Comparison of ENCODE assay signal across 8 cellular contexts in genomic region chr10:110413903-110414562, GRCh38.
A peak's percentile ranks its signal among the peaks of the same experiment; 100 is the strongest.
DNase-seq lines count a peak whose midpoint lies in the region; ATAC-seq and TF ChIP-seq lines count a peak whose summit lies in the region.

No MANE protein-coding gene starts in this region.

- H3K36me3 Mint-ChIP-seq in natural killer cell treated with Interleukin-12 subunit alpha and Interleukin-12 subunit beta and Interleukin-15 and Interleukin-18, amount 100 ng/mL, for 72 hours, result no peaks in the 10 kb centered on the region

- TF ChIP-seq CTCF in RWPE1 (conservative IDR thresholded peaks at IDR 0.05; ENCODE audit: low read depth), result no peak

- no peaks in the 10 kb centered on the region for H3K9me3 Mint-ChIP-seq in natural killer cell treated with Interleukin-12 subunit alpha and Interleukin-12 subunit beta and Interleukin-15 and Interleukin-18, amount 100 ng/mL, for 72 hours

- peak overlapping the region; percentile 83 for H3K27ac ChIP-seq in RWPE1

- DNase-seq in NK-92 treated with Interleukin-12 subunit alpha and Interleukin-12 subunit beta, amount 100 ng/mL, for 24 hours (lab: John Stamatoyannopoulos, UW), result peak; percentile 72
- DNase-seq in NK-92 (lab: John Stamatoyannopoulos, UW; ENCODE audit: unreplicated experiment), result no peak
- DNase-seq in RWPE1 (ENCODE audit: low spot score), result no peak
- DNase-seq in natural killer cell treated with Interleukin-12 subunit alpha and Interleukin-12 subunit beta and Interleukin-15 and Interleukin-18, amount 100 ng/mL, for 72 hours (ENCODE audit: low spot score), result no peak
- DNase-seq in NCI-H1694 (lab: John Stamatoyannopoulos, UW), result no peak
- DNase-seq in NCI-H69 (lab: John Stamatoyannopoulos, UW), result no peak
- no peak for DNase-seq in NCI-H526 (lab: John Stamatoyannopoulos, UW)

- H3K4me1 Mint-ChIP-seq in natural killer cell treated with Interleukin-12 subunit alpha and Interleukin-12 subunit beta and Interleukin-15 and Interleukin-18, amount 100 ng/mL, for 72 hours (ENCODE audit: low read depth in 2 of 2), result peaks cover 64 to 74% of the 10 kb centered on the region in 2 donors

- H3K27ac Mint-ChIP-seq in natural killer cell treated with Interleukin-12 subunit alpha and Interleukin-12 subunit beta and Interleukin-15 and Interleukin-18, amount 100 ng/mL, for 72 hours, result peak overlapping the region; percentile 88 to 91

- ATAC-seq in HG02884 (IDR thresholded peaks at IDR 0.05; ENCODE audit: unreplicated experiment), result peak; percentile 4
- peak; percentile 4 to 36 for ATAC-seq in natural killer cell treated with Interleukin-12 subunit alpha and Interleukin-12 subunit beta and Interleukin-15 and Interleukin-18, amount 100 ng/mL, for 72 hours

- POLR2A ChIA-PET in RWPE1 (lab: Yijun Ruan, JAX; ENCODE audit: low non-redundant PET), result interaction anchor here (0.8 kb wide), 1 partner anchor 87 kb away, joined by 3 read pairs; no protein-coding TSS in a partner anchor

- CTCF ChIA-PET in RWPE1 (lab: Yijun Ruan, JAX), result interaction anchor here (1.2 kb wide), 1 partner anchor 103 kb away, joined by 4 read pairs; no protein-coding TSS in a partner anchor

- H3K4me3 Mint-ChIP-seq in natural killer cell treated with Interleukin-12 subunit alpha and Interleukin-12 subunit beta and Interleukin-15 and Interleukin-18, amount 100 ng/mL, for 72 hours, result peak overlapping the region; percentile 89

- no peaks in the 10 kb centered on the region for H3K27me3 Mint-ChIP-seq in natural killer cell treated with Interleukin-12 subunit alpha and Interleukin-12 subunit beta and Interleukin-15 and Interleukin-18, amount 100 ng/mL, for 72 hours
